ENCODE assay signal across 8 cellular contexts in genomic region chr7:24963218-24963617, GRCh38. TPM values are rescaled to one million over a fixed set of nuclear protein-coding genes. Genes with fewer than 3 reads are reported as not detected.
DNase-seq lines count a peak whose midpoint lies in the region; ATAC-seq lines count a peak whose summit lies in the region.

No MANE protein-coding gene starts in this region.

- H3K27me3 Mint-ChIP-seq in effector memory CD8-positive, alpha-beta T cell = no peaks in the 10 kb centered on the region

- peak; percentile 81 for DNase-seq in Daoy (ENCODE audit: low read depth)
- peak; percentile 28 for DNase-seq in SK-MEL-5 (ENCODE audit: low read depth, low spot score)
- DNase-seq in effector memory CD8-positive, alpha-beta T cell = peak in 2 of 3 experiments; percentile 14 to 37
- DNase-seq in posterior cingulate gyrus = peak in 9 of 10 donors; percentile 44 to 92 (median 57)
- no peak for DNase-seq in effector CD8-positive, alpha-beta T cell (lab: John Stamatoyannopoulos, UW)

- H3K27ac Mint-ChIP-seq in effector memory CD8-positive, alpha-beta T cell = peak overlapping the region; percentile 64 to 73

- peak overlapping the region; percentile 5 to 22 for H3K4me3 Mint-ChIP-seq in effector memory CD8-positive, alpha-beta T cell

- no peaks in the 10 kb centered on the region for H3K9me3 Mint-ChIP-seq in effector memory CD8-positive, alpha-beta T cell

- H3K36me3 Mint-ChIP-seq in effector memory CD8-positive, alpha-beta T cell (ENCODE audit: insufficient read depth) = peaks cover 3% of the 10 kb centered on the region

- intact Hi-C loops in posterior cingulate gyrus (cut with DNase I) = no loop called here

- in situ Hi-C loops in SK-MEL-5 (cut with HindIII; ENCODE audit: low pct_unique_long_range_greater_than_20kb, low sequenced_read_pairs) = no loop called here

- ATAC-seq in HG02571 (IDR thresholded peaks at IDR 0.05; ENCODE audit: unreplicated experiment) = peak; percentile 32
- peak; percentile 28 for ATAC-seq in effector memory CD8-positive, alpha-beta T cell (replicated peaks)
- ATAC-seq in GM21526 (IDR thresholded peaks at IDR 0.05; ENCODE audit: low FRiP score, unreplicated experiment) = no peak
- no peak for ATAC-seq in HG03095 (IDR thresholded peaks at IDR 0.05; ENCODE audit: unreplicated experiment)

- H3K4me1 Mint-ChIP-seq in effector memory CD8-positive, alpha-beta T cell (ENCODE audit: low read depth in 2 of 2) = peaks cover 56 to 84% of the 10 kb centered on the region in 2 donors

RNA-seq across cellular contexts. Expression of gene OSBPL3, which starts 16.8 kb away (rescaled TPM):
- total RNA-seq in Daoy (2014; rRNA removed; shearing (Covaris generic)) = 15.5 and 18.3 TPM in 2 replicates
- total RNA-seq in SK-MEL-5 (2014; rRNA removed; shearing (Covaris generic)) = 12.9 and 13.3 TPM in 2 replicates
- polyA plus RNA-seq in SK-MEL-5 (2015; cell fraction: cytosol; rRNA removed) = 11.0 and 16.5 TPM in 2 replicates
- 66.8 and 96.5 TPM in 2 replicates for polyA plus RNA-seq in SK-MEL-5 (2015; cell fraction: nucleus; rRNA removed)

Comparison
In these comparisons a context has a peak if more than half of its experiments do, and no peak if none do; other contexts are left out.
1. ATAC-seq: peak in HG02571 (single experiment) and effector memory CD8-positive, alpha-beta T cell (single experiment); none in GM21526 (single experiment) and HG03095 (single experiment).